23 cellular contexts compared by ENCODE assay signal in genomic region chr13:41490616-41491015, GRCh38. TPM values are rescaled to one million over a fixed set of nuclear protein-coding genes. Genes with fewer than 3 reads are reported as not detected.
A peak's percentile ranks its signal among the peaks of the same experiment; 100 is the strongest.
DNase-seq lines count a peak whose midpoint lies in the region; ATAC-seq and TF ChIP-seq lines count a peak whose summit lies in the region.
"Had no signal": no experiment of that assay in that cellular context is flagged by ENCODE, and none has a peak within 500 bp of the region (broad histone marks: within the 10 kb centered on the region; RNA-seq: fewer than 3 reads in every experiment).

No MANE protein-coding gene starts in this region.

- CTCF ChIA-PET in activated CD4-positive, alpha-beta T cell treated with anti-CD3 and anti-CD28 coated beads, Interleukin-2, amount 10 ng/mL, durations not matched to agents 7 days and 5 days (lab: Charles Lee): interaction anchor here (0.6 to 3.4 kb wide), 5 partner anchors 10 to 32 kb away, joined by 3 to 15 read pairs (median 4); no protein-coding TSS in a partner anchor
- CTCF ChIA-PET in CD4-positive, alpha-beta T cell (lab: Charles Lee): interaction anchor here (1.3 to 9.0 kb wide), 3 partner anchors 15 to 62 kb away, joined by 3 to 49 read pairs (median 4); partner anchors contain the start of gene RGCC

- no peak for ATAC-seq in CD4-positive, alpha-beta T cell (ENCODE audit: poor library complexity)
- no peak for ATAC-seq in natural killer cell treated with Interleukin-12 subunit alpha and Interleukin-12 subunit beta and Interleukin-15 and Interleukin-18, amount 100 ng/mL, for 72 hours
- no peak for ATAC-seq in GM18519 (IDR thresholded peaks at IDR 0.05; ENCODE audit: low FRiP score, unreplicated experiment)
- ATAC-seq in HG02970 (IDR thresholded peaks at IDR 0.05; ENCODE audit: low FRiP score, unreplicated experiment): no peak
- ATAC-seq: A549, left cardiac atrium had no signal

- peaks cover 67% of the 10 kb centered on the region for H3K4me1 Mint-ChIP-seq in activated CD4-positive, alpha-beta T cell treated with anti-CD3 and anti-CD28 coated beads, Interleukin-2, amount 10 ng/mL, durations not matched to agents 7 days and 5 days
- H3K4me1 Mint-ChIP-seq in CD4-positive, alpha-beta T cell (ENCODE audit: low read depth): peaks cover 78% of the 10 kb centered on the region
- peaks cover 87% of the 10 kb centered on the region for H3K4me1 Mint-ChIP-seq in activated naive CD8-positive, alpha-beta T cell (ENCODE audit: low read depth)
- H3K4me1 Mint-ChIP-seq in natural killer cell treated with Interleukin-12 subunit alpha and Interleukin-12 subunit beta and Interleukin-15 and Interleukin-18, amount 100 ng/mL, for 72 hours (ENCODE audit: low read depth in 2 of 2): peaks cover 31 to 37% of the 10 kb centered on the region in 2 donors
- H3K4me1 Mint-ChIP-seq in HFFc6 (ENCODE audit: low read depth): no peaks in the 10 kb centered on the region

- peak overlapping the region; percentile 26 for H3K27ac Mint-ChIP-seq in activated CD4-positive, alpha-beta T cell treated with anti-CD3 and anti-CD28 coated beads, Interleukin-2, amount 10 ng/mL, durations not matched to agents 7 days and 5 days
- H3K27ac Mint-ChIP-seq in CD4-positive, alpha-beta T cell: peak overlapping the region; percentile 100
- H3K27ac Mint-ChIP-seq in activated naive CD8-positive, alpha-beta T cell: peak overlapping the region; percentile 71
- H3K27ac Mint-ChIP-seq in natural killer cell treated with Interleukin-12 subunit alpha and Interleukin-12 subunit beta and Interleukin-15 and Interleukin-18, amount 100 ng/mL, for 72 hours: peak overlapping the region; percentile 18 to 22
- no peak overlapping the region for H3K27ac Mint-ChIP-seq in HFFc6
- H3K27ac Mint-ChIP-seq: nephron progenitor cell had no signal

- H3K36me3 Mint-ChIP-seq in activated CD4-positive, alpha-beta T cell treated with anti-CD3 and anti-CD28 coated beads, Interleukin-2, amount 10 ng/mL, durations not matched to agents 7 days and 5 days (ENCODE audit: low read depth): peaks cover 20% of the 10 kb centered on the region
- H3K36me3 Mint-ChIP-seq in CD4-positive, alpha-beta T cell (ENCODE audit: low read depth): peaks cover 26% of the 10 kb centered on the region
- H3K36me3 Mint-ChIP-seq in activated naive CD8-positive, alpha-beta T cell: peaks cover 15% of the 10 kb centered on the region
- H3K36me3 Mint-ChIP-seq in natural killer cell treated with Interleukin-12 subunit alpha and Interleukin-12 subunit beta and Interleukin-15 and Interleukin-18, amount 100 ng/mL, for 72 hours: peaks cover 10% of the 10 kb centered on the region
- H3K36me3 Mint-ChIP-seq in HFFc6 (ENCODE audit: low read depth): peaks cover 3% of the 10 kb centered on the region; the same call in 1 of the 2 replicates

- intact Hi-C loops in CD4-positive, alpha-beta T cell (cut with DNase I, micrococcal nuclease): no loop called here

- peaks cover 6% of the 10 kb centered on the region for H3K9me3 ChIP-seq in CD4-positive, alpha-beta T cell (ENCODE audit: control insufficient read depth, low read length)
- H3K9me3 ChIP-seq: A549, SJCRH30 had no signal

- TF ChIP-seq CTCF in CD4-positive, alpha-beta T cell (IDR thresholded peaks at IDR 0.05): no peak
- TF ChIP-seq CTCF in HFFc6 (IDR thresholded peaks at IDR 0.05): no peak

- H3K9me3 Mint-ChIP-seq in activated CD4-positive, alpha-beta T cell treated with anti-CD3 and anti-CD28 coated beads, Interleukin-2, amount 10 ng/mL, durations not matched to agents 7 days and 5 days: peaks cover 11% of the 10 kb centered on the region
- H3K9me3 Mint-ChIP-seq in CD4-positive, alpha-beta T cell: peaks cover 6% of the 10 kb centered on the region
- H3K9me3 Mint-ChIP-seq in activated naive CD8-positive, alpha-beta T cell (ENCODE audit: low read depth): peaks cover 10% of the 10 kb centered on the region
- peaks cover 6% of the 10 kb centered on the region for H3K9me3 Mint-ChIP-seq in natural killer cell treated with Interleukin-12 subunit alpha and Interleukin-12 subunit beta and Interleukin-15 and Interleukin-18, amount 100 ng/mL, for 72 hours
- H3K9me3 Mint-ChIP-seq in HFFc6: peaks cover 3% of the 10 kb centered on the region; the same call in 1 of the 2 replicates
- H3K9me3 Mint-ChIP-seq: nephron progenitor cell had no signal

- H3K27me3 ChIP-seq in CD4-positive, alpha-beta T cell (ENCODE audit: control insufficient read depth, insufficient read depth, low read length): no peaks in the 10 kb centered on the region
- H3K27me3 ChIP-seq: SJCRH30 had no signal

- no peak overlapping the region for H3K27ac ChIP-seq in CD4-positive, alpha-beta T cell (ENCODE audit: low read depth, low read length)
- H3K27ac ChIP-seq: A549, SJCRH30 had no signal

- H3K27me3 Mint-ChIP-seq in activated CD4-positive, alpha-beta T cell treated with anti-CD3 and anti-CD28 coated beads, Interleukin-2, amount 10 ng/mL, durations not matched to agents 7 days and 5 days: no peaks in the 10 kb centered on the region
- no peaks in the 10 kb centered on the region for H3K27me3 Mint-ChIP-seq in CD4-positive, alpha-beta T cell
- H3K27me3 Mint-ChIP-seq in activated naive CD8-positive, alpha-beta T cell: no peaks in the 10 kb centered on the region
- H3K27me3 Mint-ChIP-seq in natural killer cell treated with Interleukin-12 subunit alpha and Interleukin-12 subunit beta and Interleukin-15 and Interleukin-18, amount 100 ng/mL, for 72 hours: peaks cover 0 to 6% of the 10 kb centered on the region in 2 donors
- peaks cover 16% of the 10 kb centered on the region for H3K27me3 Mint-ChIP-seq in HFFc6 (ENCODE audit: insufficient read depth)

- no peak overlapping the region for H3K4me3 Mint-ChIP-seq in activated CD4-positive, alpha-beta T cell treated with anti-CD3 and anti-CD28 coated beads, Interleukin-2, amount 10 ng/mL, durations not matched to agents 7 days and 5 days
- H3K4me3 Mint-ChIP-seq in CD4-positive, alpha-beta T cell: peak overlapping the region; percentile 72
- peak overlapping the region; percentile 6 for H3K4me3 Mint-ChIP-seq in activated naive CD8-positive, alpha-beta T cell
- H3K4me3 Mint-ChIP-seq in natural killer cell treated with Interleukin-12 subunit alpha and Interleukin-12 subunit beta and Interleukin-15 and Interleukin-18, amount 100 ng/mL, for 72 hours: no peak overlapping the region
- H3K4me3 Mint-ChIP-seq in HFFc6: no peak overlapping the region
- H3K4me3 Mint-ChIP-seq: nephron progenitor cell had no signal

- DNase-seq in activated CD4-positive, alpha-beta T cell treated with anti-CD3 and anti-CD28 coated beads, Interleukin-2, amount 10 ng/mL, durations not matched to agents 7 days and 5 days: no peak
- no peak for DNase-seq in activated CD4-positive, alpha-beta T cell treated with anti-CD3 and anti-CD28 coated beads for 48 hours
- DNase-seq in CD4-positive, alpha-beta T cell: no peak
- no peak for DNase-seq in natural killer cell treated with Interleukin-12 subunit alpha and Interleukin-12 subunit beta and Interleukin-15 and Interleukin-18, amount 100 ng/mL, for 72 hours (ENCODE audit: low spot score)
- no peak for DNase-seq in HFFc6
- DNase-seq: activated CD4-positive, CD25-positive, alpha-beta regulatory T cell; activated gamma-delta T cell treated with Interleukin-2 at 50 U/mL for 16 hours; activated T-cell treated with anti-CD3 and anti-CD28 coated beads, Interleukin-2, amount 50 U/mL, for 1 hour; aorta; DMS53; effector CD4-positive, alpha-beta T cell; hypothalamus; left cardiac atrium; NCI-H1694; NCI-H82; nephron progenitor cell; SJCRH30; stimulated activated CD4-positive, alpha-beta T cell treated with anti-CD3 and anti-CD28 coated beads, Interleukin-15, amount 100 ng/mL, for 24 hours; stimulated activated CD4-positive, alpha-beta T cell treated with anti-CD3 and anti-CD28 coated beads, Interleukin-4, amount 100 ng/mL, for 4 hours had no signal

- POLR2A ChIA-PET in activated CD4-positive, alpha-beta T cell treated with anti-CD3 and anti-CD28 coated beads, Interleukin-2, amount 10 ng/mL, durations not matched to agents 7 days and 5 days (lab: Charles Lee): no interaction called here
- POLR2A ChIA-PET in CD4-positive, alpha-beta T cell (lab: Charles Lee): interaction anchor here (0.8 to 4.1 kb wide), 6 partner anchors 11 to 135 kb away, joined by 3 to 61 read pairs (median 7); no protein-coding TSS in a partner anchor

RNA-seq across cellular contexts. Expression of gene RGCC, which starts 33.3 kb away (rescaled TPM):
- total RNA-seq in activated CD4-positive, alpha-beta T cell treated with anti-CD3 and anti-CD28 coated beads, Interleukin-2, amount 10 ng/mL, durations not matched to agents 7 days and 5 days: 10 to 100 TPM; 39.2 to 40.8 TPM
- 100 to 1,000 TPM; 752 to 758 TPM for total RNA-seq in CD4-positive, alpha-beta T cell
- total RNA-seq in natural killer cell treated with Interleukin-12 subunit alpha and Interleukin-12 subunit beta and Interleukin-15 and Interleukin-18, amount 100 ng/mL, for 72 hours: 1 to 10 TPM; 6.2 to 9.0 TPM
- under 1 TPM in 1 of 6 experiments, not detected in 5; 0.43 TPM for total RNA-seq in HFFc6 (2021; fragmentation: NEBNext Ultra II Directional; extraction: Animal tissue kit (Norgen Biotek cat#: 25700))
- total RNA-seq: SJCRH30 had no signal

Comparison
In these comparisons a context has a peak if more than half of its experiments do, and no peak if none do; other contexts are left out.
1. H3K4me3 Mint-ChIP-seq: peak in CD4-positive, alpha-beta T cell (single experiment) and activated naive CD8-positive, alpha-beta T cell (single experiment); none in activated CD4-positive, alpha-beta T cell treated with anti-CD3 and anti-CD28 coated beads, Interleukin-2, amount 10 ng/mL, durations not matched to agents 7 days and 5 days (single experiment), natural killer cell treated with Interleukin-12 subunit alpha and Interleukin-12 subunit beta and Interleukin-15 and Interleukin-18, amount 100 ng/mL, for 72 hours (single experiment) and HFFc6 (single experiment).
2. RNA of gene RGCC, which starts 33.3 kb away (total RNA-seq): 752 to 758 TPM in CD4-positive, alpha-beta T cell; 39.2 to 40.8 TPM in activated CD4-positive, alpha-beta T cell treated with anti-CD3 and anti-CD28 coated beads, Interleukin-2, amount 10 ng/mL, durations not matched to agents 7 days and 5 days, 6.2 to 9.0 TPM in natural killer cell treated with Interleukin-12 subunit alpha and Interleukin-12 subunit beta and Interleukin-15 and Interleukin-18, amount 100 ng/mL, for 72 hours and 0.43 TPM in HFFc6; every median in the first group is over 10 times any median in the second.